1 cellular context compared by ENCODE assay signal in the genomic region with DNA sequence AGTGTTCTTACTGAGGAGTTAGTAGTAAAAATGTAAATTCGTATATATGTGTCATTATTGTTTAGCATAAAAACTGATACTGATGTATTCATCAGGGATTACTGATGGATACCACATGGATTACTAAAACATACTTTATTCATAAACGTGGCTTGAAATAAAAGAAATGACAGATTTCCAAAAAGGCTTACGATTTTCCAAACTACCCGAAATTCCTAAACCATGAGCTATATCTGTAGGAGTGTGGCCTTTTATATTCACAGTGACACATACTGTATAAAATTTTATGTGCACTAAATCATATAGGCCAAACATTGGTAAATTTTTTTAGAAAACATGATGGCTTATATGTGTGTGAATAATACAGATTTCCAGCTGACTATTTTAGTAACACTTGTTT.
TF ChIP-seq lines count a peak whose summit lies in the region.

No MANE protein-coding gene starts in this region.

TF ChIP-seq in HEK293T, 16 proteins besides CTCF, POLR2A, EP300 and RAD21 (continued from another document):
- TF ChIP-seq FOXA1 (IDR thresholded peaks at IDR 0.05): no peak
- no peak for TF ChIP-seq FOXK2 (IDR thresholded peaks at IDR 0.05)
- no peak for TF ChIP-seq NFRKB (IDR thresholded peaks at IDR 0.05)
- TF ChIP-seq HDGF (IDR thresholded peaks at IDR 0.05; ENCODE audit: borderline replicate concordance): no peak
- no peak for TF ChIP-seq TARDBP (IDR thresholded peaks at IDR 0.05)
TF ChIP-seq in HEK293T: peak in this region for 0.
